ENCODE assay signal across 17 cellular contexts in the genomic region with DNA sequence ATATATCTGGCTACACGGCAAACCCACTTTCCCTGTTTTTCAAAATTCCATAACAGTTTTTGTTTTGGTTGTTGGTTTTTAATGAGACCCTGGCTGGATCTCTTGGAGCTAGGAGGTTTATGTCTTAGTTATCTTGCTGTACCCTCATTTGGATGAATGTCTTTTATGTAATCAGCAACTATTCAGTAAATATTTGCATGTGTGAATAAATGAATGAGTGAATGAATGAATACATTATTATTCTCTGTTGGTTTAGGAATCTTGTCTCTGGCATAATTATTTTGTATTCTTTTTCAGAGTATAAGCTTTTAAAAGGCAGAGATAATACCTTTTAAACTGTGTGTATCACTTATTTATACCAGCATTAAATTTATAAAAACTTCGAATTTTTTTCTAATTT. TPM values are rescaled to one million over a fixed set of nuclear protein-coding genes. Genes with fewer than 3 reads are reported as not detected.
DNase-seq lines count a peak whose midpoint lies in the region; ATAC-seq and TF ChIP-seq lines count a peak whose summit lies in the region.
"Had no signal": no experiment of that assay in that cellular context is flagged by ENCODE, and none has a peak within 500 bp of the region (broad histone marks: within the 10 kb centered on the region; RNA-seq: fewer than 3 reads in every experiment).

No MANE protein-coding gene starts in this region.

- H3K9ac ChIP-seq in KMS-11 (no peak overlapping the region), endodermal cell (ENCODE audit: extremely low read depth, low read length, poor library complexity, severe bottlenecking) (no peak overlapping the region), trophoblast cell (ENCODE audit: low read length) (no peak overlapping the region)
- H3K9ac ChIP-seq: BLaER1 had no signal

- no peak overlapping the region for H2BK12ac ChIP-seq in trophoblast cell (ENCODE audit: low read length)

- no peaks in the 10 kb centered on the region for H3K27me3 Mint-ChIP-seq in endodermal cell (ENCODE audit: insufficient read depth)
- H3K27me3 Mint-ChIP-seq in activated CD8-positive, alpha-beta T cell treated with anti-CD3 and anti-CD28 coated beads, Interleukin-2, amount 10 ng/mL, durations not matched to agents 7 days and 5 days (ENCODE audit: low read depth): peaks cover 17% of the 10 kb centered on the region

- H3K4ac ChIP-seq in trophoblast cell (ENCODE audit: low read depth, low read length): peak overlapping the region; percentile 46

- H3K4me1 ChIP-seq in KMS-11 (ENCODE audit: low read depth, poor library complexity, severe bottlenecking): peaks cover 45% of the 10 kb centered on the region
- no peaks in the 10 kb centered on the region for H3K4me1 ChIP-seq in endodermal cell (ENCODE audit: control insufficient read depth, insufficient read depth, low read length)
- H3K4me1 ChIP-seq in trophoblast cell (ENCODE audit: control insufficient read depth in 1 of 2, insufficient read depth in 2 of 2, low read length in 2 of 2): peaks cover 0 to 5% of the 10 kb centered on the region in 2 experiments

- H3K79me2 ChIP-seq in KMS-11 (ENCODE audit: insufficient read depth, low read depth): peaks cover 91% of the 10 kb centered on the region
- peaks cover 11% of the 10 kb centered on the region for H3K79me2 ChIP-seq in trophoblast cell (ENCODE audit: control insufficient read depth, insufficient read depth, low read length, poor library complexity)

- CTCF ChIA-PET in activated CD8-positive, alpha-beta T cell treated with anti-CD3 and anti-CD28 coated beads, Interleukin-2, amount 10 ng/mL, durations not matched to agents 7 days and 5 days (lab: Charles Lee): no interaction called here

- ATAC-seq in activated CD8-positive, alpha-beta T cell treated with anti-CD3 and anti-CD28 coated beads, Interleukin-2, amount 10 ng/mL, durations not matched to agents 7 days and 5 days: no peak
- ATAC-seq in SK-N-SH treated with all-trans-retinoic acid at 6 μM for 48 hours (no peak), GM18505 (IDR thresholded peaks at IDR 0.05; ENCODE audit: unreplicated experiment) (no peak)

- peak overlapping the region; percentile 87 for H3K4me3 ChIP-seq in GM12865 (ENCODE audit: low read depth, low read length)
- no peak overlapping the region for H3K4me3 ChIP-seq in KMS-11 (IDR thresholded peaks at IDR 0.05; ENCODE audit: insufficient read depth, low read depth, low read length)
- no peak overlapping the region for H3K4me3 ChIP-seq in endodermal cell (ENCODE audit: low read length)
- no peak overlapping the region for H3K4me3 ChIP-seq in trophoblast cell (ENCODE audit: low read depth, low read length)
- H3K4me3 ChIP-seq: BLaER1, HAP-1 had no signal

- no peak overlapping the region for H3K23ac ChIP-seq in trophoblast cell (ENCODE audit: low read length)

- H3K4me2 ChIP-seq in KMS-11 (0 out of 2 replicates have a peak overlapping the region, but pooled peaks have one; percentile 10), trophoblast cell (ENCODE audit: low read length) (no peak overlapping the region)
- H3K4me2 ChIP-seq: BLaER1 had no signal

- H2AFZ ChIP-seq in KMS-11 (ENCODE audit: low read depth) (no peak overlapping the region), trophoblast cell (ENCODE audit: insufficient read depth, low read length, poor library complexity) (no peak overlapping the region)

- WGBS in endodermal cell (ENCODE audit: insufficient coverage in 1 of 2, insufficient read length in 1 of 2), 2 experiments: 100% methylated on average over 1 of the region's 2 CpGs; no CpG with 5 or more reads in 1 of the 2 experiments
- no CpG with 5 or more reads among the region's 2 CpGs for WGBS in trophoblast cell (ENCODE audit: extremely low coverage, insufficient coverage, insufficient read length)

- H4K20me1 ChIP-seq in KMS-11 (ENCODE audit: insufficient read depth): peaks cover 5% of the 10 kb centered on the region; the same call in 1 of the 2 replicates

- H2BK5ac ChIP-seq in trophoblast cell (ENCODE audit: low read depth, low read length, poor library complexity): no peak overlapping the region

- TF ChIP-seq POLR2A in GM18505 (IDR thresholded peaks at IDR 0.05; ENCODE audit: borderline replicate concordance, extremely low read depth, insufficient read depth, insufficient read length): no peak

- no peak overlapping the region for H3K4me3 Mint-ChIP-seq in endodermal cell
- no peak overlapping the region for H3K4me3 Mint-ChIP-seq in activated CD8-positive, alpha-beta T cell treated with anti-CD3 and anti-CD28 coated beads, Interleukin-2, amount 10 ng/mL, durations not matched to agents 7 days and 5 days

- POLR2A ChIA-PET in activated CD8-positive, alpha-beta T cell treated with anti-CD3 and anti-CD28 coated beads, Interleukin-2, amount 10 ng/mL, durations not matched to agents 7 days and 5 days (lab: Charles Lee): no interaction called here

- H3K27me3 ChIP-seq in KMS-11 (ENCODE audit: insufficient read depth, low read depth) (no peaks in the 10 kb centered on the region), endodermal cell (ENCODE audit: control insufficient read depth, insufficient read depth, low read length, poor library complexity, severe bottlenecking) (no peaks in the 10 kb centered on the region), trophoblast cell (ENCODE audit: insufficient read depth, low read length) (no peaks in the 10 kb centered on the region)
- H3K27me3 ChIP-seq: BLaER1 had no signal

- no peak overlapping the region for H2AK5ac ChIP-seq in trophoblast cell (ENCODE audit: low read length)

- H3K9me3 ChIP-seq in endodermal cell (ENCODE audit: control insufficient read depth, low read length): no peaks in the 10 kb centered on the region
- H3K9me3 ChIP-seq in trophoblast cell (ENCODE audit: insufficient read depth, low read depth, low read length): no peaks in the 10 kb centered on the region
- H3K9me3 ChIP-seq: BLaER1, HAP-1 had no signal

- H3K36me3 ChIP-seq in KMS-11 (ENCODE audit: insufficient read depth) (no peaks in the 10 kb centered on the region), endodermal cell (ENCODE audit: control insufficient read depth, insufficient read depth, low read length) (no peaks in the 10 kb centered on the region), trophoblast cell (ENCODE audit: control insufficient read depth in 1 of 2, insufficient read depth in 2 of 2, low read length in 2 of 2) (no peaks in the 10 kb centered on the region)
- H3K36me3 ChIP-seq: BLaER1, HAP-1 had no signal

- H3K36me3 Mint-ChIP-seq in endodermal cell (ENCODE audit: low read depth): no peaks in the 10 kb centered on the region
- H3K36me3 Mint-ChIP-seq in activated CD8-positive, alpha-beta T cell treated with anti-CD3 and anti-CD28 coated beads, Interleukin-2, amount 10 ng/mL, durations not matched to agents 7 days and 5 days (ENCODE audit: low read depth): no peaks in the 10 kb centered on the region

- H4K12ac ChIP-seq in trophoblast cell (ENCODE audit: low read depth, low read length): no peak overlapping the region

- H3K27ac ChIP-seq in KMS-11 (no peak overlapping the region), endodermal cell (ENCODE audit: low read depth, low read length) (no peak overlapping the region), trophoblast cell (ENCODE audit: low read depth, low read length) (no peak overlapping the region)
- H3K27ac ChIP-seq: BLaER1 had no signal

- H3K4me1 Mint-ChIP-seq in endodermal cell: peaks cover 53% of the 10 kb centered on the region
- peaks cover 6% of the 10 kb centered on the region for H3K4me1 Mint-ChIP-seq in activated CD8-positive, alpha-beta T cell treated with anti-CD3 and anti-CD28 coated beads, Interleukin-2, amount 10 ng/mL, durations not matched to agents 7 days and 5 days (ENCODE audit: low read depth)

- DNase-seq in GM12865 (ENCODE audit: low read depth) (no peak), endodermal cell (no peak), trophoblast cell (no peak), C1 segment of cervical spinal cord (lab: John Stamatoyannopoulos, UW) (no peak)
- no peak for DNase-seq in activated CD8-positive, alpha-beta T cell treated with anti-CD3 and anti-CD28 coated beads, Interleukin-2, amount 10 ng/mL, durations not matched to agents 7 days and 5 days
- DNase-seq: DMS153; EL; NCI-H1092; NCI-H1694; NCI-H345; NCI-H69; NK-92 treated with Interleukin-12 subunit alpha and Interleukin-12 subunit beta, amount 100 ng/mL, for 24 hours had no signal

- H3K18ac ChIP-seq in trophoblast cell (ENCODE audit: low read length): no peak overlapping the region

- H3K9me3 Mint-ChIP-seq in endodermal cell: no peaks in the 10 kb centered on the region
- no peaks in the 10 kb centered on the region for H3K9me3 Mint-ChIP-seq in activated CD8-positive, alpha-beta T cell treated with anti-CD3 and anti-CD28 coated beads, Interleukin-2, amount 10 ng/mL, durations not matched to agents 7 days and 5 days (ENCODE audit: insufficient read depth)

- no peak overlapping the region for H2BK120ac ChIP-seq in trophoblast cell (ENCODE audit: insufficient read depth, low read length, poor library complexity)

- peak overlapping the region; percentile 18 for H3K27ac Mint-ChIP-seq in endodermal cell
- no peak overlapping the region for H3K27ac Mint-ChIP-seq in activated CD8-positive, alpha-beta T cell treated with anti-CD3 and anti-CD28 coated beads, Interleukin-2, amount 10 ng/mL, durations not matched to agents 7 days and 5 days

- H3K79me1 ChIP-seq in trophoblast cell (ENCODE audit: low read length): peaks cover 12% of the 10 kb centered on the region

- H3K14ac ChIP-seq in trophoblast cell (ENCODE audit: low read length): no peak overlapping the region

- TF ChIP-seq CTCF in GM12865 (IDR thresholded peaks at IDR 0.05; ENCODE audit: insufficient read depth, low read depth, low read length, missing control alignments) (no peak), KMS-11 (conservative IDR thresholded peaks at IDR 0.05; ENCODE audit: low read depth, low read length) (no peak), endodermal cell (conservative IDR thresholded peaks at IDR 0.05) (no peak)

- no peak overlapping the region for H4K8ac ChIP-seq in trophoblast cell (ENCODE audit: low read depth, low read length)

- no peak overlapping the region for H4K91ac ChIP-seq in trophoblast cell (ENCODE audit: low read depth, low read length)

TF ChIP-seq in SK-N-SH treated with all-trans-retinoic acid at 6 μM for 48 hours, 23 proteins besides CTCF, POLR2A, EP300 and RAD21 (continues in another document):
- no peak for TF ChIP-seq ARNTL (CRISPR knock-in tag; IDR thresholded peaks at IDR 0.05; ENCODE audit: borderline replicate concordance, low read depth)
- no peak for TF ChIP-seq GLIS3 (CRISPR knock-in tag; IDR thresholded peaks at IDR 0.05)

RNA-seq across cellular contexts. Expression of a gene that starts 3.2 kb away (rescaled TPM):
- total RNA-seq in endodermal cell: under 1 TPM in 1 of 2 donors, not detected in 1; 0.90 TPM
- polyA plus RNA-seq in endodermal cell (2013, experiment 1 of 2): 0.36 TPM
- not detected for polyA plus RNA-seq in endodermal cell (2013, experiment 2 of 2)
- 0.14 and 0.18 TPM in 2 replicates for polyA plus RNA-seq in trophoblast cell (2013)
- total RNA-seq in activated CD8-positive, alpha-beta T cell treated with anti-CD3 and anti-CD28 coated beads, Interleukin-2, amount 10 ng/mL, durations not matched to agents 7 days and 5 days: not detected

RNA-seq across cellular contexts. Expression of a gene that starts 4.3 kb away (rescaled TPM):
- total RNA-seq in endodermal cell: 10 to 100 TPM; 41.8 to 48.6 TPM
- 62.5 TPM for polyA plus RNA-seq in endodermal cell (2013, experiment 1 of 2)
- 65.1 TPM for polyA plus RNA-seq in endodermal cell (2013, experiment 2 of 2)
- 48.0 and 50.1 TPM in 2 replicates for polyA plus RNA-seq in trophoblast cell (2013)
- total RNA-seq in activated CD8-positive, alpha-beta T cell treated with anti-CD3 and anti-CD28 coated beads, Interleukin-2, amount 10 ng/mL, durations not matched to agents 7 days and 5 days: 1 to 10 TPM; 7.6 to 9.3 TPM

Comparison
In these comparisons a context has a peak if more than half of its experiments do, and no peak if none do; other contexts are left out.
1. RNA of a gene that starts 4.3 kb away (total RNA-seq): 41.8 to 48.6 TPM in endodermal cell; 7.6 to 9.3 TPM in activated CD8-positive, alpha-beta T cell treated with anti-CD3 and anti-CD28 coated beads, Interleukin-2, amount 10 ng/mL, durations not matched to agents 7 days and 5 days; every median in the first group is over 4 times any median in the second.